ENCODE assay signal across 1 cellular context in the genomic region with DNA sequence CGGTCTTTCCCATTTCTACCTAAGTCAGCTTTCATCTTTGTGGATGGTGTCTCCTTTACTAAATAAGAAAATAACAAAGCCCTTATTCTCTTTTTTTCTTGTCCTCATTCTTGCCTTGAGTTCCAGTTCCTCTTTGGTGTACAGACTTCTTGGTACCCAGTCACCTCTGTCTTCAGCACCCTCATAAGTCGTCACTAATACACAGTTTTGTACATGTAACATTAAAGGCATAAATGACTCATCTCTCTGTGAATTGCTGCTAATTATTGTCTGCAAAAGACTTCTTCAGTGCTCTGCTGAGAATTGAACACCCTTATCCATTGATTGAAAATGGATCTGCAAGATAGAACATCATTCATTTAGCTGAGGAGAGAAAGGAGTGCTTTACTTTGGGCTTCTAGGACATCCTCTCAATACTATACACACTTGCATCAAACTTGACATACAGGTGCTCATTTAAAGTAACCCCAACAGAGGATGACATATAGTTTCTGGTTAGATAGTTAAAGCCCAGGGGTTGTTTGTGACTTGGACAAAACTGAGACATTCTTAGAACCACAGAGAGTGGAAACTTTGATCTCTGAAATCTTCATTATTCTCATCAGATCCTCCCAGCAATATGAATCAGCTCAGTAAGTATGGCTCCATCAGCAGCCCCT.
TF ChIP-seq lines count a peak whose summit lies in the region.

No MANE protein-coding gene starts in this region.

TF ChIP-seq in GM12878, 131 proteins besides CTCF, POLR2A, EP300 and RAD21 (continued from another document and continues in another):
- TF ChIP-seq, protein P1, sequence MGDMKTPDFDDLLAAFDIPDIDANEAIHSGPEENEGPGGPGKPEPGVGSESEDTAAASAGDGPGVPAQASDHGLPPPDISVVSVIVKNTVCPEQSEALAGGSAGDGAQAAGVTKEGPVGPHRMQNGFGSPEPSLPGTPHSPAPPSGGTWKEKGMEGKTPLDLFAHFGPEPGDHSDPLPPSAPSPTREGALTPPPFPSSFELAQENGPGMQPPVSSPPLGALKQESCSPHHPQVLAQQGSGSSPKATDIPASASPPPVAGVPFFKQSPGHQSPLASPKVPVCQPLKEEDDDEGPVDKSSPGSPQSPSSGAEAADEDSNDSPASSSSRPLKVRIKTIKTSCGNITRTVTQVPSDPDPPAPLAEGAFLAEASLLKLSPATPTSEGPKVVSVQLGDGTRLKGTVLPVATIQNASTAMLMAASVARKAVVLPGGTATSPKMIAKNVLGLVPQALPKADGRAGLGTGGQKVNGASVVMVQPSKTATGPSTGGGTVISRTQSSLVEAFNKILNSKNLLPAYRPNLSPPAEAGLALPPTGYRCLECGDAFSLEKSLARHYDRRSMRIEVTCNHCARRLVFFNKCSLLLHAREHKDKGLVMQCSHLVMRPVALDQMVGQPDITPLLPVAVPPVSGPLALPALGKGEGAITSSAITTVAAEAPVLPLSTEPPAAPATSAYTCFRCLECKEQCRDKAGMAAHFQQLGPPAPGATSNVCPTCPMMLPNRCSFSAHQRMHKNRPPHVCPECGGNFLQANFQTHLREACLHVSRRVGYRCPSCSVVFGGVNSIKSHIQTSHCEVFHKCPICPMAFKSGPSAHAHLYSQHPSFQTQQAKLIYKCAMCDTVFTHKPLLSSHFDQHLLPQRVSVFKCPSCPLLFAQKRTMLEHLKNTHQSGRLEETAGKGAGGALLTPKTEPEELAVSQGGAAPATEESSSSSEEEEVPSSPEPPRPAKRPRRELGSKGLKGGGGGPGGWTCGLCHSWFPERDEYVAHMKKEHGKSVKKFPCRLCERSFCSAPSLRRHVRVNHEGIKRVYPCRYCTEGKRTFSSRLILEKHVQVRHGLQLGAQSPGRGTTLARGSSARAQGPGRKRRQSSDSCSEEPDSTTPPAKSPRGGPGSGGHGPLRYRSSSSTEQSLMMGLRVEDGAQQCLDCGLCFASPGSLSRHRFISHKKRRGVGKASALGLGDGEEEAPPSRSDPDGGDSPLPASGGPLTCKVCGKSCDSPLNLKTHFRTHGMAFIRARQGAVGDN (IDR thresholded peaks at IDR 0.05): 0 out of 2 replicates have a peak, but pooled peaks have one; percentile 2
- TF ChIP-seq NFIC (IDR thresholded peaks at IDR 0.05; ENCODE audit: low read depth, low read length) (peak; percentile 70), SRF (IDR thresholded peaks at IDR 0.05; ENCODE audit: low read depth in 2 of 2, low read length in 2 of 2) (no peak), NR2F1 (conservative IDR thresholded peaks at IDR 0.05) (peak; percentile 62; the same call in 1 of the 2 replicates), ASH2L (IDR thresholded peaks at IDR 0.05; ENCODE audit: borderline replicate concordance, low read depth) (no peak), ETV6 (conservative IDR thresholded peaks at IDR 0.05 in 1 of 2, IDR thresholded peaks at IDR 0.05 in 1 of 2; ENCODE audit: borderline replicate concordance in 1 of 2, low read depth in 1 of 2) (0 out of 4 replicates have a peak, but pooled peaks of 1 of the 2 experiments have one; percentile 42), TCF7 (IDR thresholded peaks at IDR 0.05; ENCODE audit: borderline replicate concordance) (peak; percentile 12; the same call in 1 of the 2 replicates), RUNX3 (IDR thresholded peaks at IDR 0.05; ENCODE audit: low read length) (peak; percentile 17), SMARCA5 (IDR thresholded peaks at IDR 0.05) (peak; percentile 64), IRF4 (IDR thresholded peaks at IDR 0.05; ENCODE audit: low read depth, low read length) (peak; percentile 63; the same call in 1 of the 2 replicates), RAD51 (IDR thresholded peaks at IDR 0.05) (no peak), ATF7 (IDR thresholded peaks at IDR 0.05; ENCODE audit: low read depth) (peak; percentile 91), SREBF1 (IDR thresholded peaks at IDR 0.05; ENCODE audit: low read length) (no peak), PML (IDR thresholded peaks at IDR 0.05; ENCODE audit: low read length) (no peak), IKZF1 (conservative IDR thresholded peaks at IDR 0.05) (peak; percentile 54), JUNB (IDR thresholded peaks at IDR 0.05) (peak; percentile 75), ZNF384 (IDR thresholded peaks at IDR 0.05; ENCODE audit: borderline replicate concordance, low read depth, low read length) (peak; percentile 37; the same call in 1 of the 2 replicates), BMI1 (IDR thresholded peaks at IDR 0.05; ENCODE audit: borderline replicate concordance) (peak; percentile 67; the same call in 1 of the 2 replicates), TBL1XR1 (IDR thresholded peaks at IDR 0.05; ENCODE audit: low read depth, low read length) (no peak), BHLHE40 (IDR thresholded peaks at IDR 0.05; ENCODE audit: borderline replicate concordance in 1 of 2, low read depth in 2 of 2, low read length in 1 of 2) (peak in 1 of 2 experiments; percentile 41; a peak in 1 of 4 replicates), MTA2 (IDR thresholded peaks at IDR 0.05; ENCODE audit: low read depth) (peak; percentile 97), ZNF207 (IDR thresholded peaks at IDR 0.05; ENCODE audit: borderline replicate concordance) (peak; percentile 36; the same call in 1 of the 2 replicates), NBN (IDR thresholded peaks at IDR 0.05) (peak; percentile 85), ZNF217 (IDR thresholded peaks at IDR 0.05) (peak; percentile 62), BCL11A (IDR thresholded peaks at IDR 0.05; ENCODE audit: low read depth, low read length) (peak; percentile 64), BACH1 (IDR thresholded peaks at IDR 0.05; ENCODE audit: borderline replicate concordance) (peak; percentile 81; the same call in 1 of the 2 replicates), HDAC6 (IDR thresholded peaks at IDR 0.05; ENCODE audit: unreplicated experiment) (no peak)
- TF ChIP-seq, protein P2, sequence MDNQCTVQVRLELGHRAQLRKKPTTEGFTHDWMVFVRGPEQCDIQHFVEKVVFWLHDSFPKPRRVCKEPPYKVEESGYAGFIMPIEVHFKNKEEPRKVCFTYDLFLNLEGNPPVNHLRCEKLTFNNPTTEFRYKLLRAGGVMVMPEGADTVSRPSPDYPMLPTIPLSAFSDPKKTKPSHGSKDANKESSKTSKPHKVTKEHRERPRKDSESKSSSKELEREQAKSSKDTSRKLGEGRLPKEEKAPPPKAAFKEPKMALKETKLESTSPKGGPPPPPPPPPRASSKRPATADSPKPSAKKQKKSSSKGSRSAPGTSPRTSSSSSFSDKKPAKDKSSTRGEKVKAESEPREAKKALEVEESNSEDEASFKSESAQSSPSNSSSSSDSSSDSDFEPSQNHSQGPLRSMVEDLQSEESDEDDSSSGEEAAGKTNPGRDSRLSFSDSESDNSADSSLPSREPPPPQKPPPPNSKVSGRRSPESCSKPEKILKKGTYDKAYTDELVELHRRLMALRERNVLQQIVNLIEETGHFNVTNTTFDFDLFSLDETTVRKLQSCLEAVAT (IDR thresholded peaks at IDR 0.05): 0 out of 2 replicates have a peak, but pooled peaks have one; percentile 16
- TF ChIP-seq, protein P3, sequence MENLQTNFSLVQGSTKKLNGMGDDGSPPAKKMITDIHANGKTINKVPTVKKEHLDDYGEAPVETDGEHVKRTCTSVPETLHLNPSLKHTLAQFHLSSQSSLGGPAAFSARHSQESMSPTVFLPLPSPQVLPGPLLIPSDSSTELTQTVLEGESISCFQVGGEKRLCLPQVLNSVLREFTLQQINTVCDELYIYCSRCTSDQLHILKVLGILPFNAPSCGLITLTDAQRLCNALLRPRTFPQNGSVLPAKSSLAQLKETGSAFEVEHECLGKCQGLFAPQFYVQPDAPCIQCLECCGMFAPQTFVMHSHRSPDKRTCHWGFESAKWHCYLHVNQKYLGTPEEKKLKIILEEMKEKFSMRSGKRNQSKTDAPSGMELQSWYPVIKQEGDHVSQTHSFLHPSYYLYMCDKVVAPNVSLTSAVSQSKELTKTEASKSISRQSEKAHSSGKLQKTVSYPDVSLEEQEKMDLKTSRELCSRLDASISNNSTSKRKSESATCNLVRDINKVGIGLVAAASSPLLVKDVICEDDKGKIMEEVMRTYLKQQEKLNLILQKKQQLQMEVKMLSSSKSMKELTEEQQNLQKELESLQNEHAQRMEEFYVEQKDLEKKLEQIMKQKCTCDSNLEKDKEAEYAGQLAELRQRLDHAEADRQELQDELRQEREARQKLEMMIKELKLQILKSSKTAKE (IDR thresholded peaks at IDR 0.05; ENCODE audit: low read depth, poor library complexity, severe bottlenecking): peak; percentile 77
- TF ChIP-seq, protein P4, sequence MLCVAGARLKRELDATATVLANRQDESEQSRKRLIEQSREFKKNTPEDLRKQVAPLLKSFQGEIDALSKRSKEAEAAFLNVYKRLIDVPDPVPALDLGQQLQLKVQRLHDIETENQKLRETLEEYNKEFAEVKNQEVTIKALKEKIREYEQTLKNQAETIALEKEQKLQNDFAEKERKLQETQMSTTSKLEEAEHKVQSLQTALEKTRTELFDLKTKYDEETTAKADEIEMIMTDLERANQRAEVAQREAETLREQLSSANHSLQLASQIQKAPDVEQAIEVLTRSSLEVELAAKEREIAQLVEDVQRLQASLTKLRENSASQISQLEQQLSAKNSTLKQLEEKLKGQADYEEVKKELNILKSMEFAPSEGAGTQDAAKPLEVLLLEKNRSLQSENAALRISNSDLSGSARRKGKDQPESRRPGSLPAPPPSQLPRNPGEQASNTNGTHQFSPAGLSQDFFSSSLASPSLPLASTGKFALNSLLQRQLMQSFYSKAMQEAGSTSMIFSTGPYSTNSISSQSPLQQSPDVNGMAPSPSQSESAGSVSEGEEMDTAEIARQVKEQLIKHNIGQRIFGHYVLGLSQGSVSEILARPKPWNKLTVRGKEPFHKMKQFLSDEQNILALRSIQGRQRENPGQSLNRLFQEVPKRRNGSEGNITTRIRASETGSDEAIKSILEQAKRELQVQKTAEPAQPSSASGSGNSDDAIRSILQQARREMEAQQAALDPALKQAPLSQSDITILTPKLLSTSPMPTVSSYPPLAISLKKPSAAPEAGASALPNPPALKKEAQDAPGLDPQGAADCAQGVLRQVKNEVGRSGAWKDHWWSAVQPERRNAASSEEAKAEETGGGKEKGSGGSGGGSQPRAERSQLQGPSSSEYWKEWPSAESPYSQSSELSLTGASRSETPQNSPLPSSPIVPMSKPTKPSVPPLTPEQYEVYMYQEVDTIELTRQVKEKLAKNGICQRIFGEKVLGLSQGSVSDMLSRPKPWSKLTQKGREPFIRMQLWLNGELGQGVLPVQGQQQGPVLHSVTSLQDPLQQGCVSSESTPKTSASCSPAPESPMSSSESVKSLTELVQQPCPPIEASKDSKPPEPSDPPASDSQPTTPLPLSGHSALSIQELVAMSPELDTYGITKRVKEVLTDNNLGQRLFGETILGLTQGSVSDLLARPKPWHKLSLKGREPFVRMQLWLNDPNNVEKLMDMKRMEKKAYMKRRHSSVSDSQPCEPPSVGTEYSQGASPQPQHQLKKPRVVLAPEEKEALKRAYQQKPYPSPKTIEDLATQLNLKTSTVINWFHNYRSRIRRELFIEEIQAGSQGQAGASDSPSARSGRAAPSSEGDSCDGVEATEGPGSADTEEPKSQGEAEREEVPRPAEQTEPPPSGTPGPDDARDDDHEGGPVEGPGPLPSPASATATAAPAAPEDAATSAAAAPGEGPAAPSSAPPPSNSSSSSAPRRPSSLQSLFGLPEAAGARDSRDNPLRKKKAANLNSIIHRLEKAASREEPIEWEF (IDR thresholded peaks at IDR 0.05; ENCODE audit: insufficient replicate concordance, low read depth, low read length): peak; percentile 82
- TF ChIP-seq, protein P5, sequence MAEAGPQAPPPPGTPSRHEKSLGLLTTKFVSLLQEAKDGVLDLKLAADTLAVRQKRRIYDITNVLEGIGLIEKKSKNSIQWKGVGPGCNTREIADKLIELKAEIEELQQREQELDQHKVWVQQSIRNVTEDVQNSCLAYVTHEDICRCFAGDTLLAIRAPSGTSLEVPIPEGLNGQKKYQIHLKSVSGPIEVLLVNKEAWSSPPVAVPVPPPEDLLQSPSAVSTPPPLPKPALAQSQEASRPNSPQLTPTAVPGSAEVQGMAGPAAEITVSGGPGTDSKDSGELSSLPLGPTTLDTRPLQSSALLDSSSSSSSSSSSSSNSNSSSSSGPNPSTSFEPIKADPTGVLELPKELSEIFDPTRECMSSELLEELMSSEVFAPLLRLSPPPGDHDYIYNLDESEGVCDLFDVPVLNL (IDR thresholded peaks at IDR 0.05; ENCODE audit: low read depth, low read length): no peak
- TF ChIP-seq, protein P6, sequence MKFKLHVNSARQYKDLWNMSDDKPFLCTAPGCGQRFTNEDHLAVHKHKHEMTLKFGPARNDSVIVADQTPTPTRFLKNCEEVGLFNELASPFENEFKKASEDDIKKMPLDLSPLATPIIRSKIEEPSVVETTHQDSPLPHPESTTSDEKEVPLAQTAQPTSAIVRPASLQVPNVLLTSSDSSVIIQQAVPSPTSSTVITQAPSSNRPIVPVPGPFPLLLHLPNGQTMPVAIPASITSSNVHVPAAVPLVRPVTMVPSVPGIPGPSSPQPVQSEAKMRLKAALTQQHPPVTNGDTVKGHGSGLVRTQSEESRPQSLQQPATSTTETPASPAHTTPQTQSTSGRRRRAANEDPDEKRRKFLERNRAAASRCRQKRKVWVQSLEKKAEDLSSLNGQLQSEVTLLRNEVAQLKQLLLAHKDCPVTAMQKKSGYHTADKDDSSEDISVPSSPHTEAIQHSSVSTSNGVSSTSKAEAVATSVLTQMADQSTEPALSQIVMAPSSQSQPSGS (IDR thresholded peaks at IDR 0.05; ENCODE audit: low read length): peak; percentile 44; the same call in 1 of the 2 replicates
- TF ChIP-seq, protein P7, sequence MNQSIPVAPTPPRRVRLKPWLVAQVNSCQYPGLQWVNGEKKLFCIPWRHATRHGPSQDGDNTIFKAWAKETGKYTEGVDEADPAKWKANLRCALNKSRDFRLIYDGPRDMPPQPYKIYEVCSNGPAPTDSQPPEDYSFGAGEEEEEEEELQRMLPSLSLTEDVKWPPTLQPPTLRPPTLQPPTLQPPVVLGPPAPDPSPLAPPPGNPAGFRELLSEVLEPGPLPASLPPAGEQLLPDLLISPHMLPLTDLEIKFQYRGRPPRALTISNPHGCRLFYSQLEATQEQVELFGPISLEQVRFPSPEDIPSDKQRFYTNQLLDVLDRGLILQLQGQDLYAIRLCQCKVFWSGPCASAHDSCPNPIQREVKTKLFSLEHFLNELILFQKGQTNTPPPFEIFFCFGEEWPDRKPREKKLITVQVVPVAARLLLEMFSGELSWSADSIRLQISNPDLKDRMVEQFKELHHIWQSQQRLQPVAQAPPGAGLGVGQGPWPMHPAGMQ (IDR thresholded peaks at IDR 0.05; ENCODE audit: borderline replicate concordance): no peak
- TF ChIP-seq, protein P8, sequence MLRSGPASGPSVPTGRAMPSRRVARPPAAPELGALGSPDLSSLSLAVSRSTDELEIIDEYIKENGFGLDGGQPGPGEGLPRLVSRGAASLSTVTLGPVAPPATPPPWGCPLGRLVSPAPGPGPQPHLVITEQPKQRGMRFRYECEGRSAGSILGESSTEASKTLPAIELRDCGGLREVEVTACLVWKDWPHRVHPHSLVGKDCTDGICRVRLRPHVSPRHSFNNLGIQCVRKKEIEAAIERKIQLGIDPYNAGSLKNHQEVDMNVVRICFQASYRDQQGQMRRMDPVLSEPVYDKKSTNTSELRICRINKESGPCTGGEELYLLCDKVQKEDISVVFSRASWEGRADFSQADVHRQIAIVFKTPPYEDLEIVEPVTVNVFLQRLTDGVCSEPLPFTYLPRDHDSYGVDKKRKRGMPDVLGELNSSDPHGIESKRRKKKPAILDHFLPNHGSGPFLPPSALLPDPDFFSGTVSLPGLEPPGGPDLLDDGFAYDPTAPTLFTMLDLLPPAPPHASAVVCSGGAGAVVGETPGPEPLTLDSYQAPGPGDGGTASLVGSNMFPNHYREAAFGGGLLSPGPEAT (IDR thresholded peaks at IDR 0.05; ENCODE audit: low read depth): peak; percentile 54; the same call in 1 of the 2 replicates
